28 cellular contexts compared by ENCODE assay signal in genomic region chr6:7880718-7881107, GRCh38.
"Had no signal": no experiment of that assay in that cellular context is flagged by ENCODE, and none has a peak within 500 bp of the region (broad histone marks: within the 10 kb centered on the region; RNA-seq: fewer than 3 reads in every experiment).

No MANE protein-coding gene starts in this region.

- H3K4me1 ChIP-seq: adrenal gland, body of pancreas, breast epithelium, SJCRH30 had no signal

- H3K27ac ChIP-seq: adrenal gland, body of pancreas, breast epithelium, SJCRH30, SK-N-MC had no signal

- ATAC-seq: activated CD8-positive, alpha-beta T cell treated with anti-CD3 and anti-CD28 coated beads, Interleukin-2, amount 10 ng/mL, durations not matched to agents 7 days and 5 days; activated naive CD4-positive, alpha-beta T cell treated with anti-CD3 and anti-CD28 coated beads, Interleukin-2, amount 50 U/mL, for 72 hours; body of pancreas had no signal

- H3K27me3 ChIP-seq: adrenal gland, body of pancreas, breast epithelium, SJCRH30 had no signal

- H3K4me3 ChIP-seq: adrenal gland, body of pancreas, breast epithelium, SJCRH30, SK-N-MC had no signal

- H3K9me3 ChIP-seq: adrenal gland, body of pancreas, breast epithelium, SJCRH30 had no signal

- DNase-seq: activated CD4-positive, alpha-beta T cell treated with anti-CD3 and anti-CD28 coated beads, Interleukin-2, amount 10 ng/mL, durations not matched to agents 24 days and 14 days; activated CD4-positive, alpha-beta T cell treated with anti-CD3 and anti-CD28 coated beads, Interleukin-2, amount 50 U/mL, for 48 hours; activated CD8-positive, alpha-beta T cell treated with anti-CD3 and anti-CD28 coated beads, Interleukin-2, amount 10 ng/mL, durations not matched to agents 7 days and 5 days; activated gamma-delta T cell; activated naive CD4-positive, alpha-beta T cell treated with anti-CD3 and anti-CD28 coated beads for 36 hours; activated T-cell treated with anti-CD3 and anti-CD28 coated beads, Interleukin-2, amount 50 U/mL, for 24 hours; adrenal gland; body of pancreas; caudate nucleus; cerebellar nuclear complex; NCI-H1092 treated with DMSO at 0.1 percent for 48 hours; NCI-H1417; NCI-H146; NCI-H187; NCI-H2029 treated with DMSO at 0.1 percent for 48 hours; NCI-H2107; NCI-H2171; NCI-H510A; NCI-H526; NCI-H748 treated with DMSO at 0.1 percent for 48 hours; OCI-M1; Right ventricle myocardium superior; SJCRH30 had no signal

- FAIRE-seq: astrocyte, TTC549 had no signal
